8 cellular contexts compared by ENCODE assay signal in the genomic region with DNA sequence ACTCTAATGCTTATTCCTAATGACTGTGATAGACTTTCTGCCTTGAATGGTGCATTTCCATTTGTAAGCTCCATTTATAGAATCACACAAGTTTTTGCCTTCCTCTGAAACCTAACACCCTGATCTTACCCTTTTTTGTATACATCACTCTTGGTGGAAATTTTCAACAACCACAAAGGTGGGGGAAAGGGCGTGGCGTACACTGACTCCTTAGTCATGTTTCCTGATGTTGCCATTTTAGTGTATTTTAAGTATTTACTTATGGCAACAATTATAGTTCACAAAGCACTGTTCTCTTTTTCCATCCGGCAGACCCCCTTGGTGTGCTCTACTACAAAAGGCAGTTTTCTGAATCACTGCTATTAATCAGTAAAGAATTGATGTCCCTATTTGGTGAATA.
A peak's percentile ranks its signal among the peaks of the same experiment; 100 is the strongest.
DNase-seq lines count a peak whose midpoint lies in the region; ATAC-seq and TF ChIP-seq lines count a peak whose summit lies in the region.

No MANE protein-coding gene starts in this region.

- no peak for TF ChIP-seq CTCF in Calu3 (IDR thresholded peaks at IDR 0.05; ENCODE audit: unreplicated experiment)
- TF ChIP-seq CTCF in Panc1 (IDR thresholded peaks at IDR 0.05): no peak
- TF ChIP-seq CTCF in smooth muscle cell (IDR thresholded peaks at IDR 0.05; ENCODE audit: borderline replicate concordance, insufficient read depth, poor library complexity, severe bottlenecking): no peak
- TF ChIP-seq CTCF in ovary (IDR thresholded peaks at IDR 0.05): no peak

- H3K4me3 ChIP-seq in Panc1 (ENCODE audit: low read depth in 2 of 2, low read length in 2 of 2): no peak overlapping the region
- H3K4me3 ChIP-seq in smooth muscle cell: no peak overlapping the region
- no peak overlapping the region for H3K4me3 ChIP-seq in ovary

- peak overlapping the region; percentile 43 for H3K27ac Mint-ChIP-seq in Calu3 (ENCODE audit: unreplicated experiment)

- peaks cover 20% of the 10 kb centered on the region for H3K4me1 Mint-ChIP-seq in Calu3 (ENCODE audit: low read depth, unreplicated experiment)

- 79% methylated on average over 3 of the region's 3 CpGs for WGBS in smooth muscle cell (ENCODE audit: low lambda C conversion rate)
- WGBS in ovary, 3 donors: 92 to 94% (median 93%) methylated on average over 3 of the region's 3 CpGs

- peaks cover 22% of the 10 kb centered on the region for H4K20me1 ChIP-seq in smooth muscle cell (ENCODE audit: low read depth)

- ATAC-seq in Panc1: no peak
- ATAC-seq in HG02571 (IDR thresholded peaks at IDR 0.05; ENCODE audit: unreplicated experiment): no peak
- ATAC-seq in GM18511 (IDR thresholded peaks at IDR 0.05; ENCODE audit: unreplicated experiment): no peak

- H3K4me1 ChIP-seq in Panc1 (ENCODE audit: control insufficient read depth, insufficient read depth, low read length) (peaks cover 57% of the 10 kb centered on the region), smooth muscle cell (ENCODE audit: low read depth) (no peaks in the 10 kb centered on the region), ovary (ENCODE audit: insufficient read depth) (peaks cover 4% of the 10 kb centered on the region)

- H3K4me3 Mint-ChIP-seq in Calu3 (ENCODE audit: low read depth, unreplicated experiment): no peak overlapping the region

- intact Hi-C loops in Calu3 (cut with micrococcal nuclease; ENCODE audit: unreplicated experiment): no loop called here
- intact Hi-C loops in Panc1 (cut with micrococcal nuclease; ENCODE audit: unreplicated experiment): no loop called here
- intact Hi-C loops in ovary (cut with DNase I): no loop called here

- POLR2A ChIA-PET in Panc1 (lab: Charles Lee): no interaction called here

- no peak overlapping the region for H3K9ac ChIP-seq in smooth muscle cell (ENCODE audit: low read depth)

- no peaks in the 10 kb centered on the region for H3K27me3 ChIP-seq in Panc1 (ENCODE audit: control insufficient read depth, insufficient read depth, low read length)
- H3K27me3 ChIP-seq in smooth muscle cell (ENCODE audit: low read depth): no peaks in the 10 kb centered on the region
- no peaks in the 10 kb centered on the region for H3K27me3 ChIP-seq in ovary

- no peak for TF ChIP-seq EP300 in ovary (IDR thresholded peaks at IDR 0.05)

- no peak overlapping the region for H2AFZ ChIP-seq in smooth muscle cell (ENCODE audit: low read depth)

- H3K36me3 Mint-ChIP-seq in Calu3 (ENCODE audit: insufficient read depth, unreplicated experiment): no peaks in the 10 kb centered on the region

- H3K27ac ChIP-seq in Panc1 (ENCODE audit: low read length) (peak overlapping the region; percentile 6; the same call in 1 of the 2 replicates), smooth muscle cell (ENCODE audit: low read depth) (peak overlapping the region; percentile 46), ovary (no peak overlapping the region)

- TF ChIP-seq POLR2A in ovary (IDR thresholded peaks at IDR 0.05): no peak

- H3K79me2 ChIP-seq in smooth muscle cell (ENCODE audit: low read depth): peaks cover 94% of the 10 kb centered on the region

- H3K27me3 Mint-ChIP-seq in Calu3 (ENCODE audit: unreplicated experiment): no peaks in the 10 kb centered on the region

- CTCF ChIA-PET in Calu3 (lab: Charles Lee) (interaction anchor here (0.7 kb wide), 1 partner anchor 44 kb away, joined by 3 read pairs; no protein-coding TSS in a partner anchor), Panc1 (lab: Charles Lee) (no interaction called here)

- peaks cover 7% of the 10 kb centered on the region for H3F3A ChIP-seq in smooth muscle cell (ENCODE audit: low read depth)

- H3K9me3 ChIP-seq in Panc1 (ENCODE audit: control insufficient read depth, insufficient read depth, low read depth, low read length) (no peaks in the 10 kb centered on the region), smooth muscle cell (replicated peaks; ENCODE audit: low read depth) (no peaks in the 10 kb centered on the region), ovary (no peaks in the 10 kb centered on the region)

- H3K4me2 ChIP-seq in smooth muscle cell: no peak overlapping the region

- H3K36me3 ChIP-seq in Panc1 (ENCODE audit: control insufficient read depth, insufficient read depth, low read length): no peaks in the 10 kb centered on the region
- no peaks in the 10 kb centered on the region for H3K36me3 ChIP-seq in smooth muscle cell (ENCODE audit: low read depth)
- no peaks in the 10 kb centered on the region for H3K36me3 ChIP-seq in ovary

- DNase-seq in Calu3 (peak; percentile 36), Panc1 (ENCODE audit: low read depth, low spot score) (no peak), smooth muscle cell (lab: John Stamatoyannopoulos, UW; ENCODE audit: unreplicated experiment) (no peak), ovary (no peak), GDM1 (lab: John Stamatoyannopoulos, UW) (no peak)
- peak; percentile 50 for DNase-seq in activated gamma-delta T cell treated with anti-CD3 and anti-CD28 coated beads, Interleukin-2, amount 50 U/mL, for 16 hours (ENCODE audit: low read depth)

- no peaks in the 10 kb centered on the region for H3K9me3 Mint-ChIP-seq in Calu3 (ENCODE audit: low read depth, unreplicated experiment)

- in situ Hi-C loops in Panc1 (cut with HindIII; ENCODE audit: low pct_unique_long_range_greater_than_20kb, low sequenced_read_pairs): no loop called here

- no TSS peak for BruUV-seq in Calu3 (replicated peaks; lab: Mats Ljungman, UMichigan)
- no TSS peak for BruUV-seq in Panc1 (replicated peaks; lab: Mats Ljungman, UMichigan)

Comparison
In these comparisons a context has a peak if more than half of its experiments do, and no peak if none do; other contexts are left out.
1. DNase-seq: peak in Calu3 (single experiment) and activated gamma-delta T cell treated with anti-CD3 and anti-CD28 coated beads, Interleukin-2, amount 50 U/mL, for 16 hours (single experiment); none in Panc1 (single experiment), smooth muscle cell (single experiment), ovary (0 of 5) and GDM1 (single experiment).
2. H3K27ac ChIP-seq: peak in Panc1 (single experiment) and smooth muscle cell (single experiment); none in ovary (0 of 2).